ENCODE assay signal across 8 cellular contexts in genomic region chr6:52304917-52305316, GRCh38. TPM values are rescaled to one million over a fixed set of nuclear protein-coding genes. Genes with fewer than 3 reads are reported as not detected.
A peak's percentile ranks its signal among the peaks of the same experiment; 100 is the strongest.
DNase-seq lines count a peak whose midpoint lies in the region; ATAC-seq and TF ChIP-seq lines count a peak whose summit lies in the region.

No MANE protein-coding gene starts in this region.

- no peak for DNase-seq in CD8-positive, alpha-beta T cell
- no peak for DNase-seq in coronary artery (ENCODE audit: low spot score)
- DNase-seq in natural killer cell treated with Interleukin-12 subunit alpha and Interleukin-12 subunit beta and Interleukin-15 and Interleukin-18, amount 100 ng/mL, for 72 hours (ENCODE audit: low spot score), result no peak
- no peak for DNase-seq in NCI-H446 treated with DMSO at 0.1 percent for 48 hours (lab: John Stamatoyannopoulos, UW)
- no peak for DNase-seq in NCI-H446 (lab: John Stamatoyannopoulos, UW)
- DNase-seq in NCI-H187 (lab: John Stamatoyannopoulos, UW), result no peak

- peaks cover 70% of the 10 kb centered on the region for H3K4me1 ChIP-seq in CD8-positive, alpha-beta T cell (ENCODE audit: insufficient read depth, low read length)

- H3K4me3 Mint-ChIP-seq in CD8-positive, alpha-beta T cell, result peak overlapping the region; percentile 58
- peak overlapping the region; percentile 59 for H3K4me3 Mint-ChIP-seq in natural killer cell treated with Interleukin-12 subunit alpha and Interleukin-12 subunit beta and Interleukin-15 and Interleukin-18, amount 100 ng/mL, for 72 hours

- CTCF ChIA-PET in CD8-positive, alpha-beta T cell (lab: Charles Lee), result interaction anchor here (1.0 to 1.2 kb wide), 4 partner anchors 19 to 96 kb away, joined by 3 to 5 read pairs (median 4); partner anchors contain the start of gene PAQR8

- peak; percentile 46 for ATAC-seq in CD8-positive, alpha-beta T cell
- ATAC-seq in GM19463 (IDR thresholded peaks at IDR 0.05; ENCODE audit: unreplicated experiment) (peak; percentile 43), HG03571 (IDR thresholded peaks at IDR 0.05; ENCODE audit: unreplicated experiment) (peak; percentile 43)
- no peak for ATAC-seq in natural killer cell treated with Interleukin-12 subunit alpha and Interleukin-12 subunit beta and Interleukin-15 and Interleukin-18, amount 100 ng/mL, for 72 hours

- H3K4me1 Mint-ChIP-seq in CD8-positive, alpha-beta T cell (ENCODE audit: low read depth), result peaks cover 71% of the 10 kb centered on the region
- H3K4me1 Mint-ChIP-seq in natural killer cell treated with Interleukin-12 subunit alpha and Interleukin-12 subunit beta and Interleukin-15 and Interleukin-18, amount 100 ng/mL, for 72 hours (ENCODE audit: low read depth in 2 of 2), result peaks cover 41 to 46% of the 10 kb centered on the region in 2 donors

- H3K27ac Mint-ChIP-seq in CD8-positive, alpha-beta T cell, result peak overlapping the region; percentile 88
- H3K27ac Mint-ChIP-seq in natural killer cell treated with Interleukin-12 subunit alpha and Interleukin-12 subunit beta and Interleukin-15 and Interleukin-18, amount 100 ng/mL, for 72 hours, result peak overlapping the region; percentile 66 to 71

- peak overlapping the region; percentile 38 for H3K27ac ChIP-seq in CD8-positive, alpha-beta T cell (ENCODE audit: low read depth, low read length)
- H3K27ac ChIP-seq in coronary artery, result peak overlapping the region; percentile 8 to 60

- no peaks in the 10 kb centered on the region for H3K36me3 ChIP-seq in CD8-positive, alpha-beta T cell (ENCODE audit: insufficient read depth, low read length)

- peak overlapping the region; percentile 8 for H3K4me3 ChIP-seq in CD8-positive, alpha-beta T cell (ENCODE audit: low read depth, low read length)
- H3K4me3 ChIP-seq in coronary artery, result peak overlapping the region; percentile 47

- peaks cover 3% of the 10 kb centered on the region for H3K9me3 Mint-ChIP-seq in CD8-positive, alpha-beta T cell
- no peaks in the 10 kb centered on the region for H3K9me3 Mint-ChIP-seq in natural killer cell treated with Interleukin-12 subunit alpha and Interleukin-12 subunit beta and Interleukin-15 and Interleukin-18, amount 100 ng/mL, for 72 hours

- no peaks in the 10 kb centered on the region for H3K27me3 ChIP-seq in CD8-positive, alpha-beta T cell (ENCODE audit: insufficient read depth, low read length)

- H3K36me3 Mint-ChIP-seq in CD8-positive, alpha-beta T cell, result no peaks in the 10 kb centered on the region
- H3K36me3 Mint-ChIP-seq in natural killer cell treated with Interleukin-12 subunit alpha and Interleukin-12 subunit beta and Interleukin-15 and Interleukin-18, amount 100 ng/mL, for 72 hours, result no peaks in the 10 kb centered on the region

- TF ChIP-seq CTCF in CD8-positive, alpha-beta T cell (IDR thresholded peaks at IDR 0.05), result no peak
- TF ChIP-seq CTCF in coronary artery (IDR thresholded peaks at IDR 0.05), result no peak

- POLR2A ChIA-PET in CD8-positive, alpha-beta T cell (lab: Charles Lee), result interaction anchor here (0.9 to 1.0 kb wide), 2 partner anchors 29 to 86 kb away, joined by 3 to 4 read pairs; no protein-coding TSS in a partner anchor

- H3K27me3 Mint-ChIP-seq in CD8-positive, alpha-beta T cell (ENCODE audit: low read depth), result no peaks in the 10 kb centered on the region
- no peaks in the 10 kb centered on the region for H3K27me3 Mint-ChIP-seq in natural killer cell treated with Interleukin-12 subunit alpha and Interleukin-12 subunit beta and Interleukin-15 and Interleukin-18, amount 100 ng/mL, for 72 hours

- no peaks in the 10 kb centered on the region for H3K9me3 ChIP-seq in CD8-positive, alpha-beta T cell (ENCODE audit: low read length)

- intact Hi-C loops in CD8-positive, alpha-beta T cell (cut with DNase I, micrococcal nuclease), result loop anchor here in 1 of 2 experiments (1.0 to 2.0 kb wide), 4 partner anchors 20 to 84 kb away; partner anchors contain the start of genes MCM3 and PAQR8

RNA-seq across cellular contexts. Expression of gene MCM3, which starts 20.4 kb away (rescaled TPM):
- 1 to 10 TPM; 6.2 to 6.8 TPM for total RNA-seq in CD8-positive, alpha-beta T cell
- total RNA-seq in natural killer cell treated with Interleukin-12 subunit alpha and Interleukin-12 subunit beta and Interleukin-15 and Interleukin-18, amount 100 ng/mL, for 72 hours, result 100 to 1,000 TPM; 108 to 277 TPM

RNA-seq across cellular contexts. Expression of gene PAQR8, which starts 57.0 kb away (rescaled TPM):
- total RNA-seq in CD8-positive, alpha-beta T cell, result 1 to 10 TPM; 1.8 to 2.2 TPM
- 1 to 10 TPM; 4.1 to 4.4 TPM for total RNA-seq in natural killer cell treated with Interleukin-12 subunit alpha and Interleukin-12 subunit beta and Interleukin-15 and Interleukin-18, amount 100 ng/mL, for 72 hours

Comparison
In these comparisons a context has a peak if more than half of its experiments do, and no peak if none do; other contexts are left out.
1. ATAC-seq: peak in CD8-positive, alpha-beta T cell (single experiment), GM19463 (single experiment) and HG03571 (single experiment); none in natural killer cell treated with Interleukin-12 subunit alpha and Interleukin-12 subunit beta and Interleukin-15 and Interleukin-18, amount 100 ng/mL, for 72 hours (0 of 2).
2. RNA of gene MCM3, which starts 20.4 kb away (total RNA-seq): 108 to 277 TPM in natural killer cell treated with Interleukin-12 subunit alpha and Interleukin-12 subunit beta and Interleukin-15 and Interleukin-18, amount 100 ng/mL, for 72 hours; 6.2 to 6.8 TPM in CD8-positive, alpha-beta T cell; every median in the first group is over 10 times any median in the second.